Comparison of ENCODE assay signal across 11 cellular contexts in the genomic region with DNA sequence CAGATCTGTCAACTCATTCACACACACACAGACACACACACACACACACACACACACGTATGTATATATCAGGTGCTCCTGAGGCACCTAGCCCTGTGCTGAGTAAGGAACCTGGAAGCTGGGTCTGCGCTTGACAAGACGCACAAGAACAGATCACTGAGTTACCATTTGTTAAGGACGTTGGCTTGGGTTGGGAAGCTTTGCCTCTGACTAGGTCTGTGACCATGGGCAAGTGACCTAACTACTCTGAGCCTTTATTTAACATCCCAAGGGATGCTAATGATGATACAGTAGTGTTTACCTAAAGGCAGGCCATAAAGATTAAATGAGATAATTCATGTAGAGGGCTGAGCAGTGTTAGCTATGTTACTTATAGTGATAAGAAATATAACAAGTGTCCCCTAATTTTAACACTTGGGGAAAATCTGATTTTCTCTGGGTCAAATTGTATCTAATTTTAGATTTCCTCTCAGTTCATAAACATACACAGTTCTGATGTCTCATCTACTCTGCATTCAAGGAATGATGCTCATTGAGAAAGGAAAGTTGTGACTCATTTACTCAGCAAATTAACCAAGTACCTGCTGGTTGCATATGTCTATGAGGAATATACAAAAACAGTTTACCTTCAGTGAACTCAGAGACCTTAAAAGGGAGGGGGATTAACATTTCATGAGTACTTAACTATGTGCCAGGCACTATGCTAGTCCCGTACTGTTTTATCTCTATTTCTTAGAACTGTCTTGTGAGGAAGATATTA. TPM values are rescaled to one million over a fixed set of nuclear protein-coding genes. Genes with fewer than 3 reads are reported as not detected.
A peak's percentile ranks its signal among the peaks of the same experiment; 100 is the strongest.
DNase-seq lines count a peak whose midpoint lies in the region; ATAC-seq, FAIRE-seq and TF ChIP-seq lines count a peak whose summit lies in the region.
"Had no signal": no experiment of that assay in that cellular context is flagged by ENCODE, and none has a peak within 500 bp of the region (broad histone marks: within the 10 kb centered on the region; RNA-seq: fewer than 3 reads in every experiment).

No MANE protein-coding gene starts in this region.

- peaks cover 24 to 39% of the 10 kb centered on the region in 2 donors for H3K36me3 Mint-ChIP-seq in CD4-positive, alpha-beta memory T cell

- no peaks in the 10 kb centered on the region for H3K27me3 Mint-ChIP-seq in CD4-positive, alpha-beta memory T cell
- H3K27me3 Mint-ChIP-seq: stimulated activated naive B cell treated with anti-CD40 and anti-IgM and Interleukin-4, amounts not matched to agents 10 μg/mL and 1 μg/mL and 100 μg/mL, for 72 hours had no signal

- peaks cover 17 to 47% (median 25%) of the 10 kb centered on the region in 4 donors for H3K4me1 Mint-ChIP-seq in CD4-positive, alpha-beta memory T cell

- peak overlapping the region in 5 of 7 donors; percentile 8 to 84 (median 23) for H3K27ac Mint-ChIP-seq in CD4-positive, alpha-beta memory T cell

- CTCF ChIA-PET in CD4-positive, alpha-beta memory T cell (lab: Charles Lee; ENCODE audit: partially characterized antibody), result interaction anchor here (0.6 to 1.5 kb wide), 2 partner anchors 15 to 38 kb away, joined by 3 to 6 read pairs; a partner anchor contains a TSS

- H3K27me3 ChIP-seq in CD4-positive, alpha-beta memory T cell (ENCODE audit: insufficient read depth, low read length), result no peaks in the 10 kb centered on the region

- peaks cover 7% of the 10 kb centered on the region for H3K4me1 ChIP-seq in CD4-positive, alpha-beta memory T cell (ENCODE audit: insufficient read depth, low read length)

- no peak for FAIRE-seq in D721Med (lab: Jason Lieb, UNC)

- intact Hi-C loops in CD4-positive, alpha-beta memory T cell (cut with micrococcal nuclease), result no loop called here

- no peak overlapping the region for H3K4me3 ChIP-seq in CD4-positive, alpha-beta memory T cell (ENCODE audit: low read length in 2 of 2)
- H3K4me3 ChIP-seq in choroid plexus epithelial cell (ENCODE audit: low read depth, low read length), result no peak overlapping the region

- POLR2A ChIA-PET in CD4-positive, alpha-beta memory T cell (lab: Charles Lee; ENCODE audit: partially characterized antibody), result no interaction called here

- H3K27ac ChIP-seq in CD4-positive, alpha-beta memory T cell (ENCODE audit: low read depth, low read length), result no peak overlapping the region

- peaks cover 4% of the 10 kb centered on the region for H3K36me3 ChIP-seq in CD4-positive, alpha-beta memory T cell (ENCODE audit: insufficient read depth, low read length)

- no peak for TF ChIP-seq CTCF in choroid plexus epithelial cell (conservative IDR thresholded peaks at IDR 0.05; ENCODE audit: low read depth, low read length)
- no peak for TF ChIP-seq CTCF in omental fat pad (IDR thresholded peaks at IDR 0.05)
- TF ChIP-seq CTCF in D721Med (IDR thresholded peaks at IDR 0.05; ENCODE audit: insufficient read depth, missing control alignments), result no peak

- H3K9me3 Mint-ChIP-seq in CD4-positive, alpha-beta memory T cell, result no peaks in the 10 kb centered on the region
- H3K9me3 Mint-ChIP-seq: neural crest cell; stimulated activated naive B cell treated with anti-CD40 and anti-IgM and Interleukin-4, amounts not matched to agents 10 μg/mL and 1 μg/mL and 100 μg/mL, for 72 hours had no signal

- no peaks in the 10 kb centered on the region for H3K9me3 ChIP-seq in CD4-positive, alpha-beta memory T cell (ENCODE audit: control insufficient read depth in 1 of 2, low read length in 2 of 2)

- peak; percentile 71 for ATAC-seq in omental fat pad (ENCODE audit: low FRiP score)
- ATAC-seq in GM21576 (IDR thresholded peaks at IDR 0.05; ENCODE audit: unreplicated experiment), result no peak

- H3K4me3 Mint-ChIP-seq in CD4-positive, alpha-beta memory T cell, result no peak overlapping the region
- H3K4me3 Mint-ChIP-seq: neural crest cell; stimulated activated naive B cell treated with anti-CD40 and anti-IgM and Interleukin-4, amounts not matched to agents 10 μg/mL and 1 μg/mL and 100 μg/mL, for 72 hours had no signal

- DNase-seq in CD4-positive, alpha-beta memory T cell, result no peak
- DNase-seq in NCI-H460 (ENCODE audit: extremely low read depth, low read depth) (peak; percentile 57), choroid plexus epithelial cell (ENCODE audit: low read depth) (peak; percentile 89), omental fat pad (ENCODE audit: low spot score) (no peak), HuH-7 (ENCODE audit: low spot score) (no peak), D721Med (ENCODE audit: insufficient read length, low spot score) (no peak), KG1 (lab: John Stamatoyannopoulos, UW) (no peak)
- DNase-seq: NCI-H1417 treated with DMSO at 0.1 percent for 48 hours; stimulated activated naive B cell treated with anti-CD40 and anti-IgM and Interleukin-4, amounts not matched to agents 10 μg/mL and 1 μg/mL and 100 μg/mL, for 72 hours had no signal

RNA-seq across cellular contexts. Expression of a gene that starts 13.6 kb away (rescaled TPM):
- 10 to 100 TPM; 31.5 to 31.7 TPM for total RNA-seq in CD4-positive, alpha-beta memory T cell
- polyA plus RNA-seq in CD4-positive, alpha-beta memory T cell, result 10 to 100 TPM; 24.1 to 27.1 TPM
- total RNA-seq in NCI-H460 (2014; rRNA removed; shearing (Covaris generic)), result 46.8 and 53.3 TPM in 2 replicates
- 23.4 and 41.1 TPM in 2 replicates for polyA plus RNA-seq in NCI-H460 (2014; cell fraction: nucleus; rRNA removed)
- total RNA-seq in omental fat pad, result 10 to 100 TPM; 25.1 to 39.4 (median 30.0) TPM

RNA-seq across cellular contexts. Expression of a gene that starts 33.3 kb away (rescaled TPM):
- total RNA-seq in CD4-positive, alpha-beta memory T cell, result not detected
- polyA plus RNA-seq in CD4-positive, alpha-beta memory T cell, result not detected
- not detected in 2 replicates for total RNA-seq in NCI-H460 (2014; rRNA removed; shearing (Covaris generic))
- polyA plus RNA-seq in NCI-H460 (2014; cell fraction: nucleus; rRNA removed), result 0.07 and 0.13 TPM in 2 replicates
- not detected for total RNA-seq in omental fat pad

RNA-seq across cellular contexts. Expression of a gene that starts 38.5 kb away (rescaled TPM):
- 10 to 100 TPM; 32.2 to 33.2 TPM for total RNA-seq in CD4-positive, alpha-beta memory T cell
- polyA plus RNA-seq in CD4-positive, alpha-beta memory T cell, result 10 to 100 TPM; 12.3 to 26.8 TPM
- total RNA-seq in NCI-H460 (2014; rRNA removed; shearing (Covaris generic)), result 31.3 and 37.3 TPM in 2 replicates
- polyA plus RNA-seq in NCI-H460 (2014; cell fraction: nucleus; rRNA removed), result 47.6 and 56.4 TPM in 2 replicates
- 10 to 100 TPM; 32.0 to 66.2 (median 40.7) TPM for total RNA-seq in omental fat pad

RNA-seq across cellular contexts. Expression of a gene that starts 50.8 kb away (rescaled TPM):
- total RNA-seq in CD4-positive, alpha-beta memory T cell, result under 1 TPM; 0.15 to 0.22 TPM
- not detected for polyA plus RNA-seq in CD4-positive, alpha-beta memory T cell
- total RNA-seq in NCI-H460 (2014; rRNA removed; shearing (Covaris generic)), result 0.35 and 0.54 TPM in 2 replicates
- 1.1 and 2.8 TPM in 2 replicates for polyA plus RNA-seq in NCI-H460 (2014; cell fraction: nucleus; rRNA removed)
- total RNA-seq in omental fat pad, result under 1 TPM; 0.24 to 0.84 (median 0.42) TPM

Comparison
In these comparisons a context has a peak if more than half of its experiments do, and no peak if none do; other contexts are left out.
1. DNase-seq: peak in NCI-H460 (single experiment) and choroid plexus epithelial cell (single experiment); none in CD4-positive, alpha-beta memory T cell (0 of 5), omental fat pad (single experiment), HuH-7 (single experiment), D721Med (single experiment) and KG1 (single experiment).